Comparison of ENCODE assay signal across 20 cellular contexts in the genomic region with DNA sequence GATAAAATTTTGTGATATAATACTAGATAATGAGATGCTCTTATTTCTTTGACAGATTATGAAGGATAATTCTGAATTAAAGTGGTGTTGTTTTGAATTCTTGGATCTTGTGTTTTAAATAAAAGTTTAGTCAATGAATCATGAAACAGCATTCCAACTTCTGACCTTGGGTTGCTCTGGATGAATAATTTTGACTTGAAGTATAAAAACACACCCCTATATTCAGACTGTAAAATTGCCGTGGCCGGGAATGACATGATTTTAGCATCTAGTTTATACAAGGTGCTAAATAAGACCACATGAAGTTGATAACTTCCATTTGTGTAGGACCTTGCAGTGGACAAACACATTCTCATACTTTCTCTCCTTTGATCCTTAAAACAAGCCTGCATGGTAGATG.
A peak's percentile ranks its signal among the peaks of the same experiment; 100 is the strongest.
DNase-seq lines count a peak whose midpoint lies in the region; ATAC-seq and TF ChIP-seq lines count a peak whose summit lies in the region.
"Had no signal": no experiment of that assay in that cellular context is flagged by ENCODE, and none has a peak within 500 bp of the region (broad histone marks: within the 10 kb centered on the region; RNA-seq: fewer than 3 reads in every experiment).

No MANE protein-coding gene starts in this region.

- no peak overlapping the region for H2AK5ac ChIP-seq in IMR-90 (ENCODE audit: low read depth, low read length)

- H3K36me3 ChIP-seq in IMR-90 (ENCODE audit: control insufficient read depth, insufficient read depth, low read length): no peaks in the 10 kb centered on the region
- H3K36me3 ChIP-seq: ascending aorta, right atrium auricular region, vagina had no signal

- H3K9me1 ChIP-seq in IMR-90 (ENCODE audit: insufficient read depth, low read length): peaks cover 11% of the 10 kb centered on the region

- H3K9me3 ChIP-seq in IMR-90 (ENCODE audit: control insufficient read depth, insufficient read depth, low read length): no peaks in the 10 kb centered on the region
- H3K9me3 ChIP-seq: ascending aorta, right atrium auricular region, vagina had no signal

- dilution Hi-C loops in IMR-90 (cut with HindIII; ENCODE audit: low sequenced_read_pairs, unreplicated experiment): no loop called here

- 0 out of 2 replicates have a peak overlapping the region, but pooled peaks have one; percentile 21 for H3K23ac ChIP-seq in IMR-90 (ENCODE audit: low read depth, low read length)

- H3K27me3 ChIP-seq in IMR-90 (ENCODE audit: control insufficient read depth, insufficient read depth, low read length): no peaks in the 10 kb centered on the region
- H3K27me3 ChIP-seq: ascending aorta, right atrium auricular region, vagina had no signal

- ATAC-seq in IMR-90 (ENCODE audit: low read depth): peak; percentile 6
- no peak for ATAC-seq in HG03460 (IDR thresholded peaks at IDR 0.05; ENCODE audit: unreplicated experiment)

- peak overlapping the region; percentile 75; the same call in 1 of the 2 replicates for H2BK20ac ChIP-seq in IMR-90 (ENCODE audit: low read depth, low read length)

- TF ChIP-seq CTCF in AG09319 (IDR thresholded peaks at IDR 0.05; ENCODE audit: low read depth, low read length): no peak
- no peak for TF ChIP-seq CTCF in IMR-90 (conservative IDR thresholded peaks at IDR 0.05; ENCODE audit: low read depth, low read length)
- no peak for TF ChIP-seq CTCF in choroid plexus epithelial cell (conservative IDR thresholded peaks at IDR 0.05; ENCODE audit: low read depth, low read length)

- peaks cover 23% of the 10 kb centered on the region for H3K4me1 ChIP-seq in IMR-90 (ENCODE audit: control insufficient read depth, insufficient read depth, low read length)
- H3K4me1 ChIP-seq: ascending aorta, right atrium auricular region had no signal

- peak; percentile 51 for DNase-seq in AG09319 (ENCODE audit: extremely low read depth, low read depth)
- peak; percentile 58 for DNase-seq in IMR-90
- peak; percentile 70 for DNase-seq in choroid plexus epithelial cell (ENCODE audit: low read depth)
- DNase-seq in kidney glomerular epithelial cell (lab: John Stamatoyannopoulos, UW): peak; percentile 47
- no peak for DNase-seq in activated CD4-positive, alpha-beta T cell treated with anti-CD3 and anti-CD28 coated beads, Interleukin-2, amount 50 U/mL, for 48 hours
- DNase-seq in cardiac septum (ENCODE audit: low spot score): no peak
- DNase-seq in activated naive CD4-positive, alpha-beta T cell treated with anti-CD3 and anti-CD28 coated beads for 36 hours: no peak
- DNase-seq: activated CD4-positive, alpha-beta T cell treated with anti-CD3 and anti-CD28 coated beads, Interleukin-2, amount 10 ng/mL, durations not matched to agents 24 days and 14 days; activated CD8-positive, alpha-beta memory T cell treated with anti-CD3 and anti-CD28 coated beads, Interleukin-2, amount 50 U/mL, for 48 hours; activated gamma-delta T cell treated with Interleukin-2 at 50 U/mL for 16 hours; CD4-positive, alpha-beta memory T cell; KG1; NCI-H2081 treated with DMSO at 0.1 percent for 48 hours; NCI-H524; substantia nigra had no signal

- H3K4me3 ChIP-seq in IMR-90 (ENCODE audit: insufficient read depth, low read depth, low read length) (no peak overlapping the region), choroid plexus epithelial cell (ENCODE audit: low read depth, low read length) (no peak overlapping the region)
- H3K4me3 ChIP-seq: ascending aorta, right atrium auricular region, vagina had no signal

- POLR2A ChIA-PET in IMR-90 (lab: Charles Lee; ENCODE audit: unreplicated experiment): no interaction called here

- no peak for TF ChIP-seq RAD21 in IMR-90 (IDR thresholded peaks at IDR 0.05; ENCODE audit: low read length)

- intact Hi-C loops in IMR-90 (cut with micrococcal nuclease): no loop called here
- intact Hi-C loops in cardiac septum (cut with DNase I): no loop called here
- intact Hi-C loops in activated naive CD4-positive, alpha-beta T cell treated with anti-CD3 and anti-CD28 coated beads for 36 hours (cut with micrococcal nuclease): no loop called here

- H3K9ac ChIP-seq in IMR-90 (ENCODE audit: low read depth, low read length): no peak overlapping the region

- no CpG with 5 or more reads among the region's 2 CpGs for WGBS in IMR-90 (ENCODE audit: extremely low coverage in 2 of 2, insufficient read length in 1 of 2), 2 experiments

- no peaks in the 10 kb centered on the region for H3K9me3 Mint-ChIP-seq in activated naive CD4-positive, alpha-beta T cell treated with anti-CD3 and anti-CD28 coated beads for 36 hours
- H3K9me3 Mint-ChIP-seq: activated CD4-positive, alpha-beta T cell treated with anti-CD3 and anti-CD28 coated beads, Interleukin-2, amount 10 ng/mL, durations not matched to agents 24 days and 14 days; CD4-positive, alpha-beta memory T cell; dendritic cell treated with granulocyte-macrophage colony-stimulating factor and Interleukin-4, amounts not matched to agents 40 ng/mL and 50 ng/mL, for 4 days had no signal

- no peaks in the 10 kb centered on the region for H3K36me3 Mint-ChIP-seq in activated naive CD4-positive, alpha-beta T cell treated with anti-CD3 and anti-CD28 coated beads for 36 hours (ENCODE audit: low read depth)
- H3K36me3 Mint-ChIP-seq: CD4-positive, alpha-beta memory T cell had no signal

- CTCF ChIA-PET in IMR-90 (lab: Yijun Ruan, JAX): no interaction called here
- CTCF ChIA-PET in activated naive CD4-positive, alpha-beta T cell treated with anti-CD3 and anti-CD28 coated beads for 36 hours (lab: Charles Lee): no interaction called here

- H3K4me3 Mint-ChIP-seq in activated naive CD4-positive, alpha-beta T cell treated with anti-CD3 and anti-CD28 coated beads for 36 hours: no peak overlapping the region
- H3K4me3 Mint-ChIP-seq: activated CD4-positive, alpha-beta T cell treated with anti-CD3 and anti-CD28 coated beads, Interleukin-2, amount 10 ng/mL, durations not matched to agents 24 days and 14 days; CD4-positive, alpha-beta memory T cell; dendritic cell treated with granulocyte-macrophage colony-stimulating factor and Interleukin-4, amounts not matched to agents 40 ng/mL and 50 ng/mL, for 4 days had no signal

- H3K27ac Mint-ChIP-seq in activated naive CD4-positive, alpha-beta T cell treated with anti-CD3 and anti-CD28 coated beads for 36 hours: no peak overlapping the region
- H3K27ac Mint-ChIP-seq: activated CD4-positive, alpha-beta T cell treated with anti-CD3 and anti-CD28 coated beads, Interleukin-2, amount 10 ng/mL, durations not matched to agents 24 days and 14 days; CD4-positive, alpha-beta memory T cell; dendritic cell treated with granulocyte-macrophage colony-stimulating factor and Interleukin-4, amounts not matched to agents 40 ng/mL and 50 ng/mL, for 4 days had no signal

- peak overlapping the region; percentile 47; the same call in 1 of the 3 replicates for H2BK15ac ChIP-seq in IMR-90 (ENCODE audit: low read depth, low read length)

- H2BK5ac ChIP-seq in IMR-90 (ENCODE audit: low read depth, low read length, poor library complexity, severe bottlenecking): peak overlapping the region; percentile 75

- H3K56ac ChIP-seq in IMR-90 (ENCODE audit: extremely low read depth, insufficient read depth, low read length): no peak overlapping the region

- H2AFZ ChIP-seq in IMR-90 (replicated peaks; ENCODE audit: low read length, poor library complexity): no peak overlapping the region

- peak overlapping the region; percentile 74 for H2BK120ac ChIP-seq in IMR-90 (ENCODE audit: low read depth, low read length)

- no TSS peak for BruUV-seq in IMR-90 (replicated peaks; lab: Mats Ljungman, UMichigan)

- H3K27me3 Mint-ChIP-seq in activated naive CD4-positive, alpha-beta T cell treated with anti-CD3 and anti-CD28 coated beads for 36 hours (ENCODE audit: low read depth): peaks cover 10% of the 10 kb centered on the region
- H3K27me3 Mint-ChIP-seq: activated CD4-positive, alpha-beta T cell treated with anti-CD3 and anti-CD28 coated beads, Interleukin-2, amount 10 ng/mL, durations not matched to agents 24 days and 14 days had no signal

- no peaks in the 10 kb centered on the region for H3K4me1 Mint-ChIP-seq in activated naive CD4-positive, alpha-beta T cell treated with anti-CD3 and anti-CD28 coated beads for 36 hours (ENCODE audit: low read depth)
- H3K4me1 Mint-ChIP-seq: activated CD4-positive, alpha-beta T cell treated with anti-CD3 and anti-CD28 coated beads, Interleukin-2, amount 10 ng/mL, durations not matched to agents 24 days and 14 days; CD4-positive, alpha-beta memory T cell had no signal

- no peak for TF ChIP-seq POLR2A in IMR-90 (IDR thresholded peaks at IDR 0.05; ENCODE audit: low read depth, low read length)

- no peak overlapping the region; the same call in 1 of the 2 replicates for H4K91ac ChIP-seq in IMR-90 (ENCODE audit: insufficient read depth, low read depth, low read length)

- no peak overlapping the region; the same call in 1 of the 2 replicates for H3K14ac ChIP-seq in IMR-90 (replicated peaks; ENCODE audit: low read depth, low read length)

- peak overlapping the region; percentile 73; the same call in 1 of the 2 replicates for H3K4me2 ChIP-seq in IMR-90 (ENCODE audit: low read depth, low read length)

- in situ Hi-C loops in IMR-90 (cut with MboI; ENCODE audit: low sequenced_read_pairs): no loop called here

- H3K27ac ChIP-seq in IMR-90 (ENCODE audit: insufficient read depth, low read length): no peak overlapping the region
- H3K27ac ChIP-seq: ascending aorta, right atrium auricular region had no signal

- peak overlapping the region; percentile 93 for H3K18ac ChIP-seq in IMR-90 (ENCODE audit: low read depth, low read length)

- peaks cover 0 to 5% of the 10 kb centered on the region in 2 experiments; a peak in 1 of 4 replicates for H3K79me1 ChIP-seq in IMR-90 (ENCODE audit: low read depth in 1 of 2, low read length in 2 of 2)

- peak overlapping the region; percentile 32; the same call in 1 of the 2 replicates for H4K5ac ChIP-seq in IMR-90 (ENCODE audit: low read depth, low read length)

- H3K4ac ChIP-seq in IMR-90 (ENCODE audit: low read depth, low read length): no peak overlapping the region; the same call in 1 of the 2 replicates

- no peak overlapping the region for H2AK9ac ChIP-seq in IMR-90 (replicated peaks; ENCODE audit: low read depth, low read length, poor library complexity)

- H4K20me1 ChIP-seq in IMR-90 (ENCODE audit: insufficient read depth, low read length): no peaks in the 10 kb centered on the region

- H4K8ac ChIP-seq in IMR-90 (ENCODE audit: low read depth in 2 of 2, low read length in 2 of 2): peak overlapping the region in 1 of 2 experiments; percentile 6; a peak in 1 of 4 replicates

TF ChIP-seq in IMR-90, 13 proteins besides CTCF, POLR2A, EP300 and RAD21 (continues in another document):
- TF ChIP-seq BHLHE40 (IDR thresholded peaks at IDR 0.05; ENCODE audit: low read depth, low read length): no peak
- TF ChIP-seq CEBPB (IDR thresholded peaks at IDR 0.05; ENCODE audit: low read depth, low read length): no peak
- TF ChIP-seq, protein P1, sequence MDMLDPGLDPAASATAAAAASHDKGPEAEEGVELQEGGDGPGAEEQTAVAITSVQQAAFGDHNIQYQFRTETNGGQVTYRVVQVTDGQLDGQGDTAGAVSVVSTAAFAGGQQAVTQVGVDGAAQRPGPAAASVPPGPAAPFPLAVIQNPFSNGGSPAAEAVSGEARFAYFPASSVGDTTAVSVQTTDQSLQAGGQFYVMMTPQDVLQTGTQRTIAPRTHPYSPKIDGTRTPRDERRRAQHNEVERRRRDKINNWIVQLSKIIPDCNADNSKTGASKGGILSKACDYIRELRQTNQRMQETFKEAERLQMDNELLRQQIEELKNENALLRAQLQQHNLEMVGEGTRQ (IDR thresholded peaks at IDR 0.05; ENCODE audit: low read depth, low read length): no peak

Comparison
In these comparisons a context has a peak if more than half of its experiments do, and no peak if none do; other contexts are left out.
1. DNase-seq: peak in AG09319 (single experiment), IMR-90 (single experiment), choroid plexus epithelial cell (single experiment) and kidney glomerular epithelial cell (single experiment); none in activated CD4-positive, alpha-beta T cell treated with anti-CD3 and anti-CD28 coated beads, Interleukin-2, amount 50 U/mL, for 48 hours (0 of 2), cardiac septum (single experiment) and activated naive CD4-positive, alpha-beta T cell treated with anti-CD3 and anti-CD28 coated beads for 36 hours (single experiment).